ENCODE assay signal across 14 cellular contexts in the genomic region with DNA sequence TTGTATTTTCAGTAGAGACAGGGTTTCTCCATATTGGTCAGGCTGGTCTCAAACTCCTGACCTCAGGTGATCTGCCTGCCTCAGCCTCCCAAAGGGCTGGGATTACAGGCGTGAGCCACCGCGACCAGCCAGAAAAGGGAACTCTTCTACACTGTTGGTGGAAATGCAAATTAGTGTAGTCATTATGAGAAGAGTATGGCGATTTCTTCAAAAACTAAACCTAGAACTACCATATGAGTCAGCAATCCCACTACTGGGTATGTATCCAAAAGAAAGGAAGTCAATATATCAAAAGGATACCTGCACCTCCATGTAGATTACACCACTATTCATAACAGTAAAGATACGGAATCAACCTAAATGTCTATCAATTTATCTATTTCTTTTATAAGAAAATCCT. TPM values are rescaled to one million over a fixed set of nuclear protein-coding genes. Genes with fewer than 3 reads are reported as not detected.
DNase-seq lines count a peak whose midpoint lies in the region; ATAC-seq, FAIRE-seq and TF ChIP-seq lines count a peak whose summit lies in the region.
"Not testable (repeated sequence)": the region's sequence is repeated elsewhere in the genome, so short reads cannot be mapped to it uniquely, and the experiment has no call there.
"Had no signal": no experiment of that assay in that cellular context is flagged by ENCODE, and none has a peak within 500 bp of the region (broad histone marks: within the 10 kb centered on the region; RNA-seq: fewer than 3 reads in every experiment).

No MANE protein-coding gene starts in this region.

- H3K9ac ChIP-seq in K562 (ENCODE audit: insufficient read depth in 1 of 2, low read depth in 2 of 2, low read length in 2 of 2): not testable (repeated sequence)

- not testable (repeated sequence) for H3K9me1 ChIP-seq in K562 (ENCODE audit: control insufficient read depth, insufficient read depth, low read length)

- H3K9me3 Mint-ChIP-seq in CD14-positive monocyte; activated B cell treated with CpG ODN at 0.5 μM for 24 hours; activated T-cell treated with anti-CD3 and anti-CD28 coated beads, Interleukin-2, amount 50 U/mL, for 72 hours; natural killer cell treated with Interleukin-12 subunit alpha and Interleukin-12 subunit beta and Interleukin-15 and Interleukin-18, amount 100 ng/mL, for 72 hours: not testable (repeated sequence)

- 19% methylated on average over 5 of the region's 5 CpGs for WGBS in K562 (ENCODE audit: insufficient coverage, low coverage, missing lambda C conversion rate)

- not testable (repeated sequence) for TF ChIP-seq CTCF in CD14-positive monocyte (IDR thresholded peaks at IDR 0.05); activated B cell treated with CpG ODN at 0.5 μM for 24 hours (IDR thresholded peaks at IDR 0.05); K562 (IDR thresholded peaks at IDR 0.05 in 2 of 3, conservative IDR thresholded peaks at IDR 0.05 in 1 of 3; ENCODE audit: insufficient read depth in 2 of 3, low read depth in 1 of 3, low read length in 3 of 3)

- H3K9me3 ChIP-seq in K562 (replicated peaks; ENCODE audit: control insufficient read depth, insufficient read depth, low read depth, low read length): not testable (repeated sequence)

- not testable (repeated sequence) for BruUV-seq in K562 (replicated peaks; lab: Mats Ljungman, UMichigan)

- in situ Hi-C loops in K562 (cut with MboI): not testable (repeated sequence)

- peak overlapping the region; percentile 42 to 87 (median 74) for H3K27ac Mint-ChIP-seq in CD14-positive monocyte
- H3K27ac Mint-ChIP-seq in activated B cell treated with CpG ODN at 0.5 μM for 24 hours; activated T-cell treated with anti-CD3 and anti-CD28 coated beads, Interleukin-2, amount 50 U/mL, for 72 hours; natural killer cell treated with Interleukin-12 subunit alpha and Interleukin-12 subunit beta and Interleukin-15 and Interleukin-18, amount 100 ng/mL, for 72 hours: not testable (repeated sequence)

- H3K4me2 ChIP-seq in K562 (ENCODE audit: insufficient read depth, low read length): not testable (repeated sequence)

- H4K20me1 ChIP-seq in K562 (replicated peaks; ENCODE audit: control insufficient read depth, insufficient read depth, low read length): not testable (repeated sequence)

- H3K4me3 Mint-ChIP-seq in CD14-positive monocyte: peak overlapping the region in 1 of 2 donors; percentile 24
- not testable (repeated sequence) for H3K4me3 Mint-ChIP-seq in activated B cell treated with CpG ODN at 0.5 μM for 24 hours; activated T-cell treated with anti-CD3 and anti-CD28 coated beads, Interleukin-2, amount 50 U/mL, for 72 hours; natural killer cell treated with Interleukin-12 subunit alpha and Interleukin-12 subunit beta and Interleukin-15 and Interleukin-18, amount 100 ng/mL, for 72 hours

- POLR2A ChIA-PET in activated B cell treated with CpG ODN at 0.5 μM for 24 hours (lab: Charles Lee); K562 (lab: Yijun Ruan, JAX): not testable (repeated sequence)

- not testable (repeated sequence) for FAIRE-seq in K562 (lab: Jason Lieb, UNC)

- not testable (repeated sequence) for H3K36me3 ChIP-seq in K562 (ENCODE audit: control insufficient read depth, insufficient read depth, low read length)

- not testable (repeated sequence) for TF ChIP-seq EP300 in K562 (IDR thresholded peaks at IDR 0.05; ENCODE audit: low read length)

- H3K27ac ChIP-seq in K562 (ENCODE audit: extremely low read depth, low read depth, low read length): not testable (repeated sequence)

- not testable (repeated sequence) for H3K4me1 ChIP-seq in K562 (replicated peaks in 1 of 2; ENCODE audit: control insufficient read depth in 2 of 2, insufficient read depth in 2 of 2, low read length in 2 of 2)

- TF ChIP-seq POLR2A in K562 (conservative IDR thresholded peaks at IDR 0.05): not testable (repeated sequence)

- peaks cover 26% of the 10 kb centered on the region for H3K4me1 Mint-ChIP-seq in CD14-positive monocyte
- H3K4me1 Mint-ChIP-seq in activated B cell treated with CpG ODN at 0.5 μM for 24 hours: not testable (repeated sequence)
- peaks cover 30% of the 10 kb centered on the region for H3K4me1 Mint-ChIP-seq in activated T-cell treated with anti-CD3 and anti-CD28 coated beads, Interleukin-2, amount 50 U/mL, for 72 hours (ENCODE audit: low read depth)
- H3K4me1 Mint-ChIP-seq in natural killer cell treated with Interleukin-12 subunit alpha and Interleukin-12 subunit beta and Interleukin-15 and Interleukin-18, amount 100 ng/mL, for 72 hours (ENCODE audit: low read depth in 2 of 2): peaks cover 4 to 16% of the 10 kb centered on the region in 2 donors

- H2AFZ ChIP-seq in K562 (ENCODE audit: low read depth, low read length): not testable (repeated sequence)

- intact Hi-C loops in CD14-positive monocyte (cut with micrococcal nuclease): loop anchor here in 1 of 2 donors (2.0 kb wide), 1 partner anchor 24 kb away; no protein-coding TSS in a partner anchor
- intact Hi-C loops in activated B cell treated with CpG ODN at 0.5 μM for 24 hours (cut with micrococcal nuclease); K562 (cut with micrococcal nuclease): not testable (repeated sequence)

- not testable (repeated sequence) for H3K4me3 ChIP-seq in K562

- ATAC-seq in GM19438 (IDR thresholded peaks at IDR 0.05; ENCODE audit: low read depth, unreplicated experiment) (peak; percentile 62), activated B cell treated with CpG ODN at 0.5 μM for 24 hours (ENCODE audit: low read depth) (peak; percentile 78)
- ATAC-seq in activated T-cell treated with anti-CD3 and anti-CD28 coated beads, Interleukin-2, amount 50 U/mL, for 72 hours (replicated peaks in 1 of 2): peak; percentile 81 to 88
- not testable (repeated sequence) for ATAC-seq in K562
- ATAC-seq in natural killer cell treated with Interleukin-12 subunit alpha and Interleukin-12 subunit beta and Interleukin-15 and Interleukin-18, amount 100 ng/mL, for 72 hours: peak; percentile 53 to 86
- ATAC-seq in stimulated activated naive CD8-positive, alpha-beta T cell treated with anti-CD3 and anti-CD28 coated beads, Interleukin-15, Interleukin-2, amounts not matched to agents 100 U/mL and 50 U/mL, for 24 hours: peak; percentile 89

- not testable (repeated sequence) for H3K79me2 ChIP-seq in K562 (ENCODE audit: control insufficient read depth, insufficient read depth, low read length)

- CTCF ChIA-PET in activated B cell treated with CpG ODN at 0.5 μM for 24 hours (lab: Charles Lee); K562 (lab: Yijun Ruan, JAX; ENCODE audit: low intra/inter-chr PET ratio): not testable (repeated sequence)

- not testable (repeated sequence) for H3K27me3 ChIP-seq in K562 (ENCODE audit: control insufficient read depth in 2 of 2, insufficient read depth in 2 of 2, low read length in 2 of 2)

- not testable (repeated sequence) for TF ChIP-seq RAD21 in K562 (CRISPR knock-in tag; conservative IDR thresholded peaks at IDR 0.05 in 1 of 2, IDR thresholded peaks at IDR 0.05 in 1 of 2)

- H3K27me3 Mint-ChIP-seq in CD14-positive monocyte (ENCODE audit: low read depth in 3 of 3) (peaks cover 2 to 17% (median 13%) of the 10 kb centered on the region in 3 donors), activated B cell treated with CpG ODN at 0.5 μM for 24 hours (peaks cover 14% of the 10 kb centered on the region)
- peaks cover 20% of the 10 kb centered on the region for H3K27me3 Mint-ChIP-seq in activated T-cell treated with anti-CD3 and anti-CD28 coated beads, Interleukin-2, amount 50 U/mL, for 72 hours (ENCODE audit: low read depth)
- H3K27me3 Mint-ChIP-seq in natural killer cell treated with Interleukin-12 subunit alpha and Interleukin-12 subunit beta and Interleukin-15 and Interleukin-18, amount 100 ng/mL, for 72 hours: peaks cover 10 to 15% of the 10 kb centered on the region in 2 donors

- not testable (repeated sequence) for H3K36me3 Mint-ChIP-seq in CD14-positive monocyte; activated B cell treated with CpG ODN at 0.5 μM for 24 hours (ENCODE audit: low read depth); activated T-cell treated with anti-CD3 and anti-CD28 coated beads, Interleukin-2, amount 50 U/mL, for 72 hours (ENCODE audit: insufficient read depth in 2 of 2); natural killer cell treated with Interleukin-12 subunit alpha and Interleukin-12 subunit beta and Interleukin-15 and Interleukin-18, amount 100 ng/mL, for 72 hours

- not testable (repeated sequence) for DNase-seq in CD14-positive monocyte (ENCODE audit: low spot score); activated B cell treated with CpG ODN at 0.5 μM for 24 hours; activated T-cell treated with anti-CD3 and anti-CD28 coated beads, Interleukin-2, amount 50 U/mL, for 72 hours; K562 (ENCODE audit: extremely low read depth in 1 of 4, low spot score in 3 of 4); stimulated activated naive CD8-positive, alpha-beta T cell treated with anti-CD3 and anti-CD28 coated beads, Interleukin-15, Interleukin-2, amounts not matched to agents 100 U/mL and 50 U/mL, for 24 hours
- DNase-seq in MV-4-11 (lab: John Stamatoyannopoulos, UW): peak; percentile 77
- peak; percentile 55 for DNase-seq in natural killer cell treated with Interleukin-12 subunit alpha and Interleukin-12 subunit beta and Interleukin-15 and Interleukin-18, amount 100 ng/mL, for 72 hours (ENCODE audit: low spot score)

RNA-seq across cellular contexts. Expression of a gene that starts 15.3 kb away (rescaled TPM):
- polyA plus RNA-seq in CD14-positive monocyte (10 to 100 TPM; 48.6 to 62.2 TPM), K562 (2011; rRNA removed) (20.8 and 27.4 TPM in 2 replicates), K562 (2014; fragmentation: Illumina TruSeq; extraction: Trizol) (89.2 and 102 TPM in 2 replicates), K562 (2014; fragmentation: Nextera tagmentation; extraction: Ambion mirVana) (10 to 100 TPM; 16.9 to 20.7 TPM), K562 (2014; rRNA removed) (66.0 and 71.8 TPM in 2 replicates)
- total RNA-seq in activated B cell treated with CpG ODN at 0.5 μM for 24 hours (96.8 and 114 TPM in 2 replicates), K562 (2014; rRNA removed) (78.5 and 101 TPM in 2 replicates), K562 (2014; rRNA removed; fragmentation: Illumina TruSeq; extraction: Trizol) (49.1 and 51.3 TPM in 2 replicates), K562 (2015; rRNA removed; fragmentation: Illumina TruSeq; extraction: Trizol) (68.0 and 70.2 TPM in 2 replicates), K562 (2021) (109 and 118 TPM in 2 replicates)
- 100 to 1,000 TPM; 135 to 139 TPM for total RNA-seq in activated T-cell treated with anti-CD3 and anti-CD28 coated beads, Interleukin-2, amount 50 U/mL, for 72 hours
- total RNA-seq in K562 (2011; cell fraction: chromatin; rRNA removed; ENCODE audit: low replicate concordance): 61.1 and 124 TPM in 2 replicates
- total RNA-seq in K562 (2011; cell fraction: nucleolus; rRNA removed): 57.5 and 59.2 TPM in 2 replicates
- total RNA-seq in K562 (2011; cell fraction: nucleoplasm; rRNA removed): 77.8 and 90.7 TPM in 2 replicates
- polyA plus RNA-seq in K562 (2011; cell fraction: cytosol; rRNA removed): 24.2 and 45.3 TPM in 2 replicates
- polyA plus RNA-seq in K562 (2011; cell fraction: nucleus; rRNA removed): 21.8 and 35.3 TPM in 2 replicates
- 51.8 and 87.1 TPM in 2 replicates for polyA plus RNA-seq in K562 (2012)
- 14.2 and 15.0 TPM in 2 replicates for polyA minus RNA-seq in K562 (2011; rRNA and poly(A)+ RNA removed)
- 25.2 and 30.2 TPM in 2 replicates for polyA minus RNA-seq in K562 (2011; cell fraction: cytosol; rRNA and poly(A)+ RNA removed)
- polyA minus RNA-seq in K562 (2011; cell fraction: nucleus; rRNA and poly(A)+ RNA removed): 12.9 and 13.6 TPM in 2 replicates
- total RNA-seq in natural killer cell treated with Interleukin-12 subunit alpha and Interleukin-12 subunit beta and Interleukin-15 and Interleukin-18, amount 100 ng/mL, for 72 hours: 100 to 1,000 TPM; 109 to 187 TPM

RNA-seq across cellular contexts. Expression of a gene that starts 15.6 kb away (rescaled TPM):
- polyA plus RNA-seq in CD14-positive monocyte (1 to 10 TPM; 5.8 to 6.0 TPM), K562 (2011; rRNA removed) (3.0 and 5.9 TPM in 2 replicates), K562 (2014; fragmentation: Illumina TruSeq; extraction: Trizol) (30.7 and 53.3 TPM in 2 replicates), K562 (2014; fragmentation: Nextera tagmentation; extraction: Ambion mirVana) (1 to 10 TPM; 3.8 to 5.2 TPM), K562 (2014; rRNA removed) (39.6 and 42.8 TPM in 2 replicates)
- total RNA-seq in activated B cell treated with CpG ODN at 0.5 μM for 24 hours (198 and 199 TPM in 2 replicates), K562 (2014; rRNA removed) (20.5 and 21.7 TPM in 2 replicates), K562 (2014; rRNA removed; fragmentation: Illumina TruSeq; extraction: Trizol) (10.8 and 11.1 TPM in 2 replicates), K562 (2015; rRNA removed; fragmentation: Illumina TruSeq; extraction: Trizol) (11.1 and 13.0 TPM in 2 replicates), K562 (2021) (52.4 and 57.6 TPM in 2 replicates)
- total RNA-seq in activated T-cell treated with anti-CD3 and anti-CD28 coated beads, Interleukin-2, amount 50 U/mL, for 72 hours: 10 to 100 TPM; 52.3 to 73.6 TPM
- 9.2 and 9.5 TPM in 2 replicates for total RNA-seq in K562 (2011; cell fraction: chromatin; rRNA removed; ENCODE audit: low replicate concordance)
- 5.7 and 9.2 TPM in 2 replicates for total RNA-seq in K562 (2011; cell fraction: nucleolus; rRNA removed)
- total RNA-seq in K562 (2011; cell fraction: nucleoplasm; rRNA removed): 10.9 and 12.4 TPM in 2 replicates
- polyA plus RNA-seq in K562 (2011; cell fraction: cytosol; rRNA removed): 4.5 and 8.9 TPM in 2 replicates
- 6.4 and 6.8 TPM in 2 replicates for polyA plus RNA-seq in K562 (2011; cell fraction: nucleus; rRNA removed)
- polyA plus RNA-seq in K562 (2012): 38.4 and 739 TPM in 2 replicates
- polyA minus RNA-seq in K562 (2011; rRNA and poly(A)+ RNA removed): 0.74 and 1.9 TPM in 2 replicates
- 2.4 and 4.5 TPM in 2 replicates for polyA minus RNA-seq in K562 (2011; cell fraction: cytosol; rRNA and poly(A)+ RNA removed)
- 0.54 and 0.89 TPM in 2 replicates for polyA minus RNA-seq in K562 (2011; cell fraction: nucleus; rRNA and poly(A)+ RNA removed)
- 10 to 100 TPM; 12.1 to 12.4 TPM for total RNA-seq in natural killer cell treated with Interleukin-12 subunit alpha and Interleukin-12 subunit beta and Interleukin-15 and Interleukin-18, amount 100 ng/mL, for 72 hours

RNA-seq across cellular contexts. Expression of a gene that starts 16.4 kb away (rescaled TPM):
- polyA plus RNA-seq in CD14-positive monocyte (under 1 TPM; 0.28 to 0.67 TPM), K562 (2011; rRNA removed) (not detected in 2 replicates), K562 (2014; fragmentation: Illumina TruSeq; extraction: Trizol) (not detected in 2 replicates), K562 (2014; fragmentation: Nextera tagmentation; extraction: Ambion mirVana) (not detected), K562 (2014; rRNA removed) (not detected in 2 replicates)
- total RNA-seq in activated B cell treated with CpG ODN at 0.5 μM for 24 hours (not detected in 2 replicates), K562 (2014; rRNA removed) (not detected in 2 replicates), K562 (2014; rRNA removed; fragmentation: Illumina TruSeq; extraction: Trizol) (not detected in 2 replicates), K562 (2015; rRNA removed; fragmentation: Illumina TruSeq; extraction: Trizol) (not detected in 2 replicates), K562 (2021) (not detected in 2 replicates)
- not detected for total RNA-seq in activated T-cell treated with anti-CD3 and anti-CD28 coated beads, Interleukin-2, amount 50 U/mL, for 72 hours
- total RNA-seq in K562 (2011; cell fraction: chromatin; rRNA removed; ENCODE audit: low replicate concordance): not detected in 2 replicates
- total RNA-seq in K562 (2011; cell fraction: nucleolus; rRNA removed): not detected in 2 replicates
- total RNA-seq in K562 (2011; cell fraction: nucleoplasm; rRNA removed): not detected in 2 replicates
- polyA plus RNA-seq in K562 (2011; cell fraction: cytosol; rRNA removed): not detected in 2 replicates
- polyA plus RNA-seq in K562 (2011; cell fraction: nucleus; rRNA removed): 0.04 TPM in 1 of 2 replicates, not detected in the other
- polyA plus RNA-seq in K562 (2012): not detected in 2 replicates
- not detected in 2 replicates for polyA minus RNA-seq in K562 (2011; rRNA and poly(A)+ RNA removed)
- not detected in 2 replicates for polyA minus RNA-seq in K562 (2011; cell fraction: cytosol; rRNA and poly(A)+ RNA removed)
- polyA minus RNA-seq in K562 (2011; cell fraction: nucleus; rRNA and poly(A)+ RNA removed): not detected in 2 replicates
- total RNA-seq in natural killer cell treated with Interleukin-12 subunit alpha and Interleukin-12 subunit beta and Interleukin-15 and Interleukin-18, amount 100 ng/mL, for 72 hours: not detected
- total RNA-seq: Daoy, GM23248, H9, HFFc6, LHCN-M2 had no signal
- polyA plus RNA-seq: GM23248 had no signal

RNA-seq across cellular contexts. Expression of a gene that starts 47.9 kb away (rescaled TPM):
- 1 to 10 TPM; 7.0 to 7.6 TPM for polyA plus RNA-seq in CD14-positive monocyte
- 24.0 and 25.5 TPM in 2 replicates for total RNA-seq in activated B cell treated with CpG ODN at 0.5 μM for 24 hours
- 10 to 100 TPM; 16.7 to 42.3 TPM for total RNA-seq in activated T-cell treated with anti-CD3 and anti-CD28 coated beads, Interleukin-2, amount 50 U/mL, for 72 hours
- 0.93 TPM in 1 of 2 replicates, not detected in the other for total RNA-seq in K562 (2011; cell fraction: chromatin; rRNA removed; ENCODE audit: low replicate concordance)
- 1.8 TPM in 2 replicates for total RNA-seq in K562 (2011; cell fraction: nucleolus; rRNA removed)
- 0.37 and 0.46 TPM in 2 replicates for total RNA-seq in K562 (2011; cell fraction: nucleoplasm; rRNA removed)
- total RNA-seq in K562 (2014; rRNA removed): 0.90 and 0.95 TPM in 2 replicates
- total RNA-seq in K562 (2014; rRNA removed; fragmentation: Illumina TruSeq; extraction: Trizol): 0.33 TPM in 1 of 2 replicates, not detected in the other
- 0.19 and 0.43 TPM in 2 replicates for total RNA-seq in K562 (2015; rRNA removed; fragmentation: Illumina TruSeq; extraction: Trizol)
- total RNA-seq in K562 (2021): 0.55 and 0.76 TPM in 2 replicates
- 0.06 and 0.31 TPM in 2 replicates for polyA plus RNA-seq in K562 (2011; rRNA removed)
- polyA plus RNA-seq in K562 (2011; cell fraction: cytosol; rRNA removed): 0.04 and 0.36 TPM in 2 replicates
- polyA plus RNA-seq in K562 (2011; cell fraction: nucleus; rRNA removed): 0.24 and 0.27 TPM in 2 replicates
- polyA plus RNA-seq in K562 (2012): 0.50 and 0.56 TPM in 2 replicates
- 0.15 TPM in 1 of 2 replicates, not detected in the other for polyA plus RNA-seq in K562 (2014; fragmentation: Illumina TruSeq; extraction: Trizol)
- under 1 TPM in 1 of 2 experiments, not detected in 1; 0.13 TPM for polyA plus RNA-seq in K562 (2014; fragmentation: Nextera tagmentation; extraction: Ambion mirVana)
- 0.09 and 0.44 TPM in 2 replicates for polyA plus RNA-seq in K562 (2014; rRNA removed)
- polyA minus RNA-seq in K562 (2011; rRNA and poly(A)+ RNA removed): 0.11 TPM in 1 of 2 replicates, not detected in the other
- polyA minus RNA-seq in K562 (2011; cell fraction: cytosol; rRNA and poly(A)+ RNA removed): 0.67 and 0.73 TPM in 2 replicates
- polyA minus RNA-seq in K562 (2011; cell fraction: nucleus; rRNA and poly(A)+ RNA removed): 0.67 and 0.81 TPM in 2 replicates
- total RNA-seq in natural killer cell treated with Interleukin-12 subunit alpha and Interleukin-12 subunit beta and Interleukin-15 and Interleukin-18, amount 100 ng/mL, for 72 hours: 10 to 100 TPM in 1 of 2 donors, 1 to 10 TPM in 1; 2.4 to 15.1 TPM
- total RNA-seq: GM23248, SJCRH30 had no signal
